In the genomic region with DNA sequence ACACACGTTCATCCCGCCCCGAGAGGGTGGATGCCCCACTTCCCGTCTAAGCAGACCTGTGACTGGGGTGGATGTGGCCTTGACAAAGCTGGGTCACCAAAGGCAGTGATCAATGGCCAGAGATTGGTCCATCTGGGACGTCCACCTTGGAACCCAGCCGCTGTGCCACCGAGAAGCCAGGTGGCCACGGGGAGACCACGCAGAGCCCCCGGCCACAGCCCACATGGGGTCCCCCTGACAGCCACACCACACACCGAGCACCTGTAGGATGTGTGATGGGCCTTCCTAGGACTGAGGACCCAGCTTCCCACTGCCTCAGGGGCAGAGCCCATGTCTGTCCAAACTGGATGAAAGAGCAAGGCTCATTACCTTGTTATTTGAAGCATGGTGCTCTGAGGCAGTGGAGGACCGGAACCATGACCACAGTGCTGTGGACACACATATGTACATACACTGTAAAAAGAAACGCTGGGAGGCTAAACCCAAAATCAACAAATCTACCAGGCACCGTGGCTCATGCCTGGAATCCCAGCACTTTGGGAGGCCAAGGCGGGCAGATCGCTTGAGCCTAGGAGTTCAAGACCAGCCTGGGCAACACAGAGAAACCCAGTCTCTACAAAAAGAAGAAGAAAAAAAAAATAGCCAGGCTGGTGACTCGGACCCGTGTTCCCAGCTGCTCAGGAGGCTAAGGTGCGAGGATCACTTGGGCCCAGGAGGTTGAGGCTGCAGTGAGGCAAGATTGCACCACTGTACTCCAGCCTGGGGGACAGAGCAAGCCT, we compare ENCODE assay signal across 15 cellular contexts.
"Had no signal": no experiment of that assay in that cellular context is flagged by ENCODE, and none has a peak within 500 bp of the region (broad histone marks: within the 10 kb centered on the region; RNA-seq: fewer than 3 reads in every experiment).

No MANE protein-coding gene starts in this region.

- H3K27me3 ChIP-seq: tibial nerve had no signal

- H3K27ac Mint-ChIP-seq: activated CD4-positive, alpha-beta T cell treated with anti-CD3 and anti-CD28 coated beads, Interleukin-2, amount 10 ng/mL, durations not matched to agents 24 days and 14 days; activated T-cell treated with anti-CD3 and anti-CD28 coated beads, Interleukin-2, amount 50 U/mL, for 72 hours; naive thymus-derived CD4-positive, alpha-beta T cell; stimulated activated memory B cell treated with anti-CD40 and anti-IgM and Interleukin-4, amounts not matched to agents 10 μg/mL and 1 μg/mL and 100 μg/mL, for 72 hours had no signal

- H3K27me3 Mint-ChIP-seq: activated CD4-positive, alpha-beta T cell treated with anti-CD3 and anti-CD28 coated beads, Interleukin-2, amount 10 ng/mL, durations not matched to agents 24 days and 14 days had no signal

- DNase-seq: activated CD4-positive, alpha-beta T cell treated with anti-CD3 and anti-CD28 coated beads, Interleukin-2, amount 10 ng/mL, durations not matched to agents 24 days and 14 days; activated CD4-positive, CD25-positive, alpha-beta regulatory T cell; activated naive CD4-positive, alpha-beta T cell treated with Interleukin-2 at 50 U/mL for 16 hours; activated T-cell treated with anti-CD3 and anti-CD28 coated beads, Interleukin-2, amount 50 U/mL, for 72 hours; hypothalamus; mammary epithelial cell; naive thymus-derived CD4-positive, alpha-beta T cell; stimulated activated CD4-positive, alpha-beta T cell treated with anti-CD3 and anti-CD28 coated beads, Interleukin-12 subunit alpha, Interleukin-12 subunit beta, amount 100 ng/mL, for 4 hours; stimulated activated CD4-positive, alpha-beta T cell treated with anti-CD3 and anti-CD28 coated beads, Interleukin-2, amount 100 ng/mL, for 24 hours; T-helper 2 cell had no signal

- ATAC-seq: activated T-cell treated with anti-CD3 and anti-CD28 coated beads, Interleukin-2, amount 50 U/mL, for 72 hours; esophagus mucosa; mucosa of descending colon; naive thymus-derived CD4-positive, alpha-beta T cell; stimulated activated memory B cell treated with anti-CD40 and anti-IgM and Interleukin-4, amounts not matched to agents 10 μg/mL and 1 μg/mL and 100 μg/mL, for 72 hours had no signal

- H3K36me3 ChIP-seq: SJSA1, tibial nerve had no signal

- H3K4me3 Mint-ChIP-seq: activated CD4-positive, alpha-beta T cell treated with anti-CD3 and anti-CD28 coated beads, Interleukin-2, amount 10 ng/mL, durations not matched to agents 24 days and 14 days; activated T-cell treated with anti-CD3 and anti-CD28 coated beads, Interleukin-2, amount 50 U/mL, for 72 hours; naive thymus-derived CD4-positive, alpha-beta T cell; stimulated activated memory B cell treated with anti-CD40 and anti-IgM and Interleukin-4, amounts not matched to agents 10 μg/mL and 1 μg/mL and 100 μg/mL, for 72 hours had no signal

- H3K4me1 ChIP-seq: SJSA1, tibial nerve had no signal

- H3K4me1 Mint-ChIP-seq: activated CD4-positive, alpha-beta T cell treated with anti-CD3 and anti-CD28 coated beads, Interleukin-2, amount 10 ng/mL, durations not matched to agents 24 days and 14 days; naive thymus-derived CD4-positive, alpha-beta T cell; stimulated activated memory B cell treated with anti-CD40 and anti-IgM and Interleukin-4, amounts not matched to agents 10 μg/mL and 1 μg/mL and 100 μg/mL, for 72 hours had no signal

- H3K4me3 ChIP-seq: mucosa of descending colon, SJSA1, tibial nerve had no signal

- H3K27ac ChIP-seq: SJSA1, tibial nerve had no signal

- H3K36me3 Mint-ChIP-seq: naive thymus-derived CD4-positive, alpha-beta T cell; stimulated activated memory B cell treated with anti-CD40 and anti-IgM and Interleukin-4, amounts not matched to agents 10 μg/mL and 1 μg/mL and 100 μg/mL, for 72 hours had no signal

- H3K9me3 ChIP-seq: mucosa of descending colon, SJSA1 had no signal

- H3K9me3 Mint-ChIP-seq: activated CD4-positive, alpha-beta T cell treated with anti-CD3 and anti-CD28 coated beads, Interleukin-2, amount 10 ng/mL, durations not matched to agents 24 days and 14 days; activated T-cell treated with anti-CD3 and anti-CD28 coated beads, Interleukin-2, amount 50 U/mL, for 72 hours; naive thymus-derived CD4-positive, alpha-beta T cell; stimulated activated memory B cell treated with anti-CD40 and anti-IgM and Interleukin-4, amounts not matched to agents 10 μg/mL and 1 μg/mL and 100 μg/mL, for 72 hours had no signal
